ENCODE assay signal across 25 cellular contexts in genomic region chr2:172896541-172897144, GRCh38.
"Had no signal": no experiment of that assay in that cellular context is flagged by ENCODE, and none has a peak within 500 bp of the region (broad histone marks: within the 10 kb centered on the region; RNA-seq: fewer than 3 reads in every experiment).

No MANE protein-coding gene starts in this region.

- H3K4me1 ChIP-seq: left lung, lower lobe of right lung, right atrium auricular region, stomach, thyroid gland, transverse colon had no signal

- H3K4me1 Mint-ChIP-seq: naive thymus-derived CD8-positive, alpha-beta T cell; stimulated activated naive B cell treated with anti-CD40 and anti-IgM and Interleukin-4, amounts not matched to agents 10 μg/mL and 1 μg/mL and 100 μg/mL, for 72 hours had no signal

- DNase-seq: left colon; left lung; lower lobe of right lung; mammary epithelial cell; mesenchymal stem cell; naive thymus-derived CD8-positive, alpha-beta T cell; ovary; stimulated activated CD4-positive, alpha-beta T cell treated with anti-CD3 and anti-CD28 coated beads, Interleukin-12 subunit alpha, Interleukin-12 subunit beta, amount 100 ng/mL, for 4 hours; stimulated activated CD4-positive, alpha-beta T cell treated with anti-CD3 and anti-CD28 coated beads, Interleukin-15, amount 100 ng/mL, for 24 hours; stimulated activated CD4-positive, alpha-beta T cell treated with anti-CD3 and anti-CD28 coated beads, Interleukin-2, amount 100 ng/mL, for 24 hours; stimulated activated CD4-positive, alpha-beta T cell treated with anti-CD3 and anti-CD28 coated beads, Interleukin-4, amount 100 ng/mL, for 1 hour; stimulated activated naive B cell treated with anti-CD40 and anti-IgM and Interleukin-4, amounts not matched to agents 10 μg/mL and 1 μg/mL and 100 μg/mL, for 72 hours; stimulated activated naive CD8-positive, alpha-beta T cell treated with anti-CD3 and anti-CD28 coated beads, Interleukin-15, Interleukin-2, amounts not matched to agents 100 U/mL and 50 U/mL, for 24 hours; stomach; testis; thyroid gland; transverse colon; upper lobe of left lung had no signal

- H3K36me3 Mint-ChIP-seq: naive thymus-derived CD8-positive, alpha-beta T cell; stimulated activated naive B cell treated with anti-CD40 and anti-IgM and Interleukin-4, amounts not matched to agents 10 μg/mL and 1 μg/mL and 100 μg/mL, for 72 hours had no signal

- H3K27me3 ChIP-seq: left lung, ovary, right atrium auricular region, testis, thyroid gland, upper lobe of left lung had no signal

- H3K27ac Mint-ChIP-seq: naive thymus-derived CD8-positive, alpha-beta T cell; nephron; progenitor cell of endocrine pancreas; stimulated activated naive B cell treated with anti-CD40 and anti-IgM and Interleukin-4, amounts not matched to agents 10 μg/mL and 1 μg/mL and 100 μg/mL, for 72 hours had no signal

- H2AFZ ChIP-seq: hepatocyte had no signal

- H3K9me3 ChIP-seq: left lung, lower lobe of right lung, ovary, right atrium auricular region, stomach, testis, thyroid gland, transverse colon, upper lobe of left lung had no signal

- ATAC-seq: left colon; left lung; lower lobe of right lung; naive thymus-derived CD8-positive, alpha-beta T cell; sciatic nerve; stimulated activated naive B cell treated with anti-CD40 and anti-IgM and Interleukin-4, amounts not matched to agents 10 μg/mL and 1 μg/mL and 100 μg/mL, for 72 hours; stimulated activated naive CD8-positive, alpha-beta T cell treated with anti-CD3 and anti-CD28 coated beads, Interleukin-15, Interleukin-2, amounts not matched to agents 100 U/mL and 50 U/mL, for 24 hours had no signal

- H3K4me2 ChIP-seq: hepatocyte had no signal

- H3K36me3 ChIP-seq: left lung, lower lobe of right lung, ovary, right atrium auricular region, stomach, thyroid gland, transverse colon, upper lobe of left lung had no signal

- H3K9me3 Mint-ChIP-seq: naive thymus-derived CD8-positive, alpha-beta T cell; nephron; neural crest cell; stimulated activated naive B cell treated with anti-CD40 and anti-IgM and Interleukin-4, amounts not matched to agents 10 μg/mL and 1 μg/mL and 100 μg/mL, for 72 hours had no signal

- H3K4me3 ChIP-seq: hepatocyte, left lung, lower lobe of right lung, ovary, right atrium auricular region, skin epidermis, stomach, testis, thyroid gland, transverse colon, upper lobe of left lung had no signal

- H3K27ac ChIP-seq: hepatocyte, left lung, lower lobe of right lung, ovary, right atrium auricular region, skin epidermis, stomach, testis, thyroid gland, transverse colon, upper lobe of left lung had no signal

- H3K4me3 Mint-ChIP-seq: naive thymus-derived CD8-positive, alpha-beta T cell; nephron; neural crest cell; stimulated activated naive B cell treated with anti-CD40 and anti-IgM and Interleukin-4, amounts not matched to agents 10 μg/mL and 1 μg/mL and 100 μg/mL, for 72 hours had no signal
